In genomic region chr11:76453248-76453647, GRCh38 we compare ENCODE assay signal across 1 cellular context.
TF ChIP-seq lines count a peak whose summit lies in the region.

No MANE protein-coding gene starts in this region.

TF ChIP-seq in H1, 55 proteins besides CTCF, POLR2A, EP300 and RAD21 (continued from another document):
- TF ChIP-seq FOSL1 (IDR thresholded peaks at IDR 0.05; ENCODE audit: insufficient read depth, low read depth, low read length) (no peak), HDAC6 (IDR thresholded peaks at IDR 0.05; ENCODE audit: low read depth, low read length) (no peak), TEAD4 (IDR thresholded peaks at IDR 0.05; ENCODE audit: low read depth, low read length) (no peak), POLR2AphosphoS5 (IDR thresholded peaks at IDR 0.05; ENCODE audit: low read depth, low read length) (no peak), KDM5A (IDR thresholded peaks at IDR 0.05; ENCODE audit: low read length) (no peak), USF2 (IDR thresholded peaks at IDR 0.05; ENCODE audit: low read length) (no peak), SP2 (IDR thresholded peaks at IDR 0.05; ENCODE audit: low read length) (no peak), CTBP2 (IDR thresholded peaks at IDR 0.05; ENCODE audit: borderline replicate concordance, insufficient read depth, insufficient read length, low read length) (no peak), POU5F1 (IDR thresholded peaks at IDR 0.05; ENCODE audit: low read depth, low read length) (no peak), CEBPB (IDR thresholded peaks at IDR 0.05; ENCODE audit: low read depth, low read length) (no peak), CREB1 (IDR thresholded peaks at IDR 0.05) (no peak), TAF7 (optimal IDR thresholded peaks at IDR 0.05; ENCODE audit: borderline replicate concordance, low read depth, low read length) (no peak), SAP30 (IDR thresholded peaks at IDR 0.05; ENCODE audit: insufficient read depth, insufficient replicate concordance, low read length) (no peak)
